Comparison of ENCODE assay signal across 1 cellular context in the genomic region with DNA sequence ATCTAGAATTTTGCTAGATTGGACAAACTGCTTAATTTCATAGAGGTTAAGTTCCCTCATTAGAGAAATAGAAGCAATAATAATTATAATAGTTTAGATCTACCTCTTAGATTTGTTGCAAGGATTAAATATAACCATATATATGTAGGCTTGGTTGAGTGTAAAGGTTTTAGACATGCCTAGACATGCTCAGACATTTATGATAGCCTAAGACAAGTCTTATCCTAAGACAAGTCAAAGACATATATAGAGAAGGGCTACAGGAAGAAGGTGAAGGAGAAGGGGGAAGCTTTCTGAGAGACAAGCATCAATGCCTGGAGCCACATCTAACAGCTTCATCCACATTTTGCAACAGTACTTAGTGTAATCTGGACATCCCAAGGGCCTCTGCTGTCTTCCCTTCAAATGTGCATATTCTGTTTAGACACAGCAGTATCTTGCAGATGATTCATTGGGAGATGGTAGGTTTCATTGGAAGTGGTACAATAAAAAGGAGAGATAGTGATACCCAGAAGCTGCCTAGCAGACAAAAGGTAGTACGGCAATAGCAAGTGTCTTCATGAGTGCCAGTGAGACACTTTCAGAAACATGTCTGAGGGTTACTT.
TF ChIP-seq lines count a peak whose summit lies in the region.

No MANE protein-coding gene starts in this region.

TF ChIP-seq in HCT116, 20 proteins besides CTCF, POLR2A, EP300 and RAD21:
- TF ChIP-seq, protein P1, sequence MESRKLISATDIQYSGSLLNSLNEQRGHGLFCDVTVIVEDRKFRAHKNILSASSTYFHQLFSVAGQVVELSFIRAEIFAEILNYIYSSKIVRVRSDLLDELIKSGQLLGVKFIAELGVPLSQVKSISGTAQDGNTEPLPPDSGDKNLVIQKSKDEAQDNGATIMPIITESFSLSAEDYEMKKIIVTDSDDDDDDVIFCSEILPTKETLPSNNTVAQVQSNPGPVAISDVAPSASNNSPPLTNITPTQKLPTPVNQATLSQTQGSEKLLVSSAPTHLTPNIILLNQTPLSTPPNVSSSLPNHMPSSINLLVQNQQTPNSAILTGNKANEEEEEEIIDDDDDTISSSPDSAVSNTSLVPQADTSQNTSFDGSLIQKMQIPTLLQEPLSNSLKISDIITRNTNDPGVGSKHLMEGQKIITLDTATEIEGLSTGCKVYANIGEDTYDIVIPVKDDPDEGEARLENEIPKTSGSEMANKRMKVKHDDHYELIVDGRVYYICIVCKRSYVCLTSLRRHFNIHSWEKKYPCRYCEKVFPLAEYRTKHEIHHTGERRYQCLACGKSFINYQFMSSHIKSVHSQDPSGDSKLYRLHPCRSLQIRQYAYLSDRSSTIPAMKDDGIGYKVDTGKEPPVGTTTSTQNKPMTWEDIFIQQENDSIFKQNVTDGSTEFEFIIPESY (IDR thresholded peaks at IDR 0.05; ENCODE audit: extremely low read depth, insufficient replicate concordance, low read length), result no peak
